ENCODE assay signal across 31 cellular contexts in genomic region chr6:56480246-56480645, GRCh38.
"Had no signal": no experiment of that assay in that cellular context is flagged by ENCODE, and none has a peak within 500 bp of the region (broad histone marks: within the 10 kb centered on the region; RNA-seq: fewer than 3 reads in every experiment).

No MANE protein-coding gene starts in this region.

- H3K27ac ChIP-seq: brain microvascular endothelial cell had no signal

- H3K36me3 Mint-ChIP-seq: activated naive CD8-positive, alpha-beta T cell had no signal

- H3K4me1 Mint-ChIP-seq: activated CD4-positive, alpha-beta memory T cell treated with anti-CD3 and anti-CD28 coated beads, Interleukin-2, amount 10 ng/mL, durations not matched to agents 7 days and 5 days; activated CD4-positive, alpha-beta T cell treated with anti-CD3 and anti-CD28 coated beads, Interleukin-2, amount 10 ng/mL, durations not matched to agents 7 days and 5 days; activated naive CD4-positive, alpha-beta T cell treated with anti-CD3 and anti-CD28 coated beads, Interleukin-2, amount 10 ng/mL, durations not matched to agents 7 days and 5 days; WTC11 had no signal

- FAIRE-seq: astrocyte, bronchial epithelial cell, colon, endothelial cell of umbilical vein had no signal

- H3K9me3 Mint-ChIP-seq: activated CD4-positive, alpha-beta T cell treated with anti-CD3 and anti-CD28 coated beads, Interleukin-2, amount 10 ng/mL, durations not matched to agents 7 days and 5 days had no signal

- DNase-seq: activated CD4-positive, alpha-beta memory T cell treated with anti-CD3 and anti-CD28 coated beads, Interleukin-2, amount 10 ng/mL, durations not matched to agents 7 days and 5 days; activated CD4-positive, alpha-beta T cell treated with anti-CD3 and anti-CD28 coated beads for 1 hour; activated CD4-positive, alpha-beta T cell treated with anti-CD3 and anti-CD28 coated beads for 4 hours; activated CD4-positive, alpha-beta T cell treated with anti-CD3 and anti-CD28 coated beads, Interleukin-2, amount 10 ng/mL, durations not matched to agents 7 days and 5 days; activated CD4-positive, alpha-beta T cell treated with anti-CD3 and anti-CD28 coated beads, Interleukin-2, amount 50 U/mL, for 4 hours; activated CD8-positive, alpha-beta memory T cell treated with anti-CD3 and anti-CD28 coated beads, Interleukin-2, amount 50 U/mL, for 48 hours; activated gamma-delta T cell; activated naive CD4-positive, alpha-beta T cell; activated naive CD4-positive, alpha-beta T cell treated with anti-CD3 and anti-CD28 coated beads, Interleukin-2, amount 10 ng/mL, durations not matched to agents 7 days and 5 days; activated T-cell treated with anti-CD3 and anti-CD28 coated beads for 4 hours; activated T-cell treated with anti-CD3 and anti-CD28 coated beads, Interleukin-2, amount 50 U/mL, for 24 hours; activated T-cell treated with anti-CD3 and anti-CD28 coated beads, Interleukin-2, amount 50 U/mL, for 72 hours; amniotic stem cell; anterior cingulate cortex; brain microvascular endothelial cell; caudate nucleus; cortex of kidney; dermis blood vessel endothelial cell; effector CD4-positive, alpha-beta T cell; effector memory CD8-positive, alpha-beta T cell; foreskin fibroblast; gastrocnemius medialis; glutamatergic neuron; heart left ventricle; T-helper 2 cell had no signal

- H3K4me3 Mint-ChIP-seq: activated CD4-positive, alpha-beta memory T cell treated with anti-CD3 and anti-CD28 coated beads, Interleukin-2, amount 10 ng/mL, durations not matched to agents 7 days and 5 days; activated CD4-positive, alpha-beta T cell treated with anti-CD3 and anti-CD28 coated beads, Interleukin-2, amount 10 ng/mL, durations not matched to agents 7 days and 5 days; activated naive CD4-positive, alpha-beta T cell treated with anti-CD3 and anti-CD28 coated beads, Interleukin-2, amount 10 ng/mL, durations not matched to agents 7 days and 5 days; activated naive CD8-positive, alpha-beta T cell; activated T-cell treated with anti-CD3 and anti-CD28 coated beads, Interleukin-2, amount 50 U/mL, for 24 hours; activated T-cell treated with anti-CD3 and anti-CD28 coated beads, Interleukin-2, amount 50 U/mL, for 72 hours; effector memory CD8-positive, alpha-beta T cell; WTC11 had no signal

- H3K27ac Mint-ChIP-seq: activated CD4-positive, alpha-beta memory T cell treated with anti-CD3 and anti-CD28 coated beads, Interleukin-2, amount 10 ng/mL, durations not matched to agents 7 days and 5 days; activated CD4-positive, alpha-beta T cell treated with anti-CD3 and anti-CD28 coated beads, Interleukin-2, amount 10 ng/mL, durations not matched to agents 7 days and 5 days; activated naive CD4-positive, alpha-beta T cell treated with anti-CD3 and anti-CD28 coated beads, Interleukin-2, amount 10 ng/mL, durations not matched to agents 7 days and 5 days; activated naive CD8-positive, alpha-beta T cell; activated T-cell treated with anti-CD3 and anti-CD28 coated beads, Interleukin-2, amount 50 U/mL, for 24 hours; activated T-cell treated with anti-CD3 and anti-CD28 coated beads, Interleukin-2, amount 50 U/mL, for 72 hours; effector memory CD8-positive, alpha-beta T cell; WTC11 had no signal

- H3K27me3 Mint-ChIP-seq: activated CD4-positive, alpha-beta memory T cell treated with anti-CD3 and anti-CD28 coated beads, Interleukin-2, amount 10 ng/mL, durations not matched to agents 7 days and 5 days; activated CD4-positive, alpha-beta T cell treated with anti-CD3 and anti-CD28 coated beads, Interleukin-2, amount 10 ng/mL, durations not matched to agents 7 days and 5 days; activated naive CD4-positive, alpha-beta T cell treated with anti-CD3 and anti-CD28 coated beads, Interleukin-2, amount 10 ng/mL, durations not matched to agents 7 days and 5 days; activated naive CD8-positive, alpha-beta T cell; activated T-cell treated with anti-CD3 and anti-CD28 coated beads, Interleukin-2, amount 50 U/mL, for 24 hours; effector memory CD8-positive, alpha-beta T cell had no signal
